ENCODE assay signal across 18 cellular contexts in genomic region chr22:48077699-48078098, GRCh38.
DNase-seq lines count a peak whose midpoint lies in the region; ATAC-seq and TF ChIP-seq lines count a peak whose summit lies in the region.
"Had no signal": no experiment of that assay in that cellular context is flagged by ENCODE, and none has a peak within 500 bp of the region (broad histone marks: within the 10 kb centered on the region; RNA-seq: fewer than 3 reads in every experiment).

No MANE protein-coding gene starts in this region.

- H3K36me3 Mint-ChIP-seq in nephron (ENCODE audit: low read depth): no peaks in the 10 kb centered on the region
- H3K36me3 Mint-ChIP-seq: CD8-positive, alpha-beta T cell had no signal

- peaks cover 33% of the 10 kb centered on the region for H3K4me1 Mint-ChIP-seq in nephron

- ATAC-seq in upper lobe of right lung (no peak), GM19452 (IDR thresholded peaks at IDR 0.05; ENCODE audit: unreplicated experiment) (no peak)
- ATAC-seq: CD8-positive, alpha-beta T cell; GM12878; GM23338 had no signal

- H3K36me3 ChIP-seq in DOHH2 (ENCODE audit: control insufficient read depth, low read length): no peaks in the 10 kb centered on the region
- H3K36me3 ChIP-seq in Karpas-422 (ENCODE audit: insufficient read depth, low read length): no peaks in the 10 kb centered on the region
- no peaks in the 10 kb centered on the region for H3K36me3 ChIP-seq in upper lobe of right lung

- H3F3A ChIP-seq in DOHH2 (ENCODE audit: control insufficient read depth, insufficient read depth): peaks cover 3% of the 10 kb centered on the region

- intact Hi-C loops in upper lobe of right lung (cut with DNase I): no loop called here

- H3K27me3 Mint-ChIP-seq in nephron (ENCODE audit: low read depth): peaks cover 62% of the 10 kb centered on the region

- H3K4me3 ChIP-seq in DOHH2 (ENCODE audit: low read length) (no peak overlapping the region), Karpas-422 (ENCODE audit: low read length) (no peak overlapping the region), upper lobe of right lung (no peak overlapping the region)
- H3K4me3 ChIP-seq: GM12878, GM23338 had no signal

- H3K4me1 ChIP-seq in DOHH2 (ENCODE audit: control insufficient read depth, low read length) (peaks cover 86% of the 10 kb centered on the region), Karpas-422 (ENCODE audit: low read length) (peaks cover 80% of the 10 kb centered on the region), upper lobe of right lung (no peaks in the 10 kb centered on the region)
- H3K4me1 ChIP-seq: Caco-2 had no signal

- H2AFZ ChIP-seq in Karpas-422 (ENCODE audit: low read length): no peak overlapping the region; the same call in 1 of the 2 replicates
- H2AFZ ChIP-seq: GM23338 had no signal

- H3K27ac ChIP-seq in DOHH2 (ENCODE audit: low read depth, low read length): no peak overlapping the region
- H3K27ac ChIP-seq in Karpas-422 (ENCODE audit: low read length): no peak overlapping the region
- H3K27ac ChIP-seq in upper lobe of right lung: no peak overlapping the region
- H3K27ac ChIP-seq: C4-2B had no signal

- H3K4me3 Mint-ChIP-seq in nephron: no peak overlapping the region
- H3K4me3 Mint-ChIP-seq: CD4-positive, CD25-positive, alpha-beta regulatory T cell; CD8-positive, alpha-beta T cell; GM23338 had no signal

- H3K9me3 ChIP-seq in DOHH2 (ENCODE audit: control insufficient read depth, insufficient read depth, low read length) (no peaks in the 10 kb centered on the region), Karpas-422 (ENCODE audit: low read length) (no peaks in the 10 kb centered on the region), upper lobe of right lung (no peaks in the 10 kb centered on the region)
- H3K9me3 ChIP-seq: Caco-2 had no signal

- no peaks in the 10 kb centered on the region for H3K9me3 Mint-ChIP-seq in nephron
- H3K9me3 Mint-ChIP-seq: CD8-positive, alpha-beta T cell had no signal

- peak overlapping the region; percentile 42 for H3K9ac ChIP-seq in Karpas-422 (ENCODE audit: low read length)

- TF ChIP-seq CTCF in DOHH2 (IDR thresholded peaks at IDR 0.05; ENCODE audit: low read depth, low read length, poor library complexity, severe bottlenecking): no peak
- no peak for TF ChIP-seq CTCF in nephron (IDR thresholded peaks at IDR 0.05; ENCODE audit: unreplicated experiment in 3 of 3)
- TF ChIP-seq CTCF in upper lobe of right lung (IDR thresholded peaks at IDR 0.05): no peak

- no peaks in the 10 kb centered on the region for H4K20me1 ChIP-seq in DOHH2 (ENCODE audit: control insufficient read depth, insufficient read depth, low read depth, low read length)
- H4K20me1 ChIP-seq in Karpas-422 (ENCODE audit: insufficient read depth, low read depth, low read length): no peaks in the 10 kb centered on the region

- H3K27me3 ChIP-seq in DOHH2 (ENCODE audit: control insufficient read depth, low read length) (no peaks in the 10 kb centered on the region), Karpas-422 (ENCODE audit: low read length) (no peaks in the 10 kb centered on the region), upper lobe of right lung (peaks cover under 1% of the 10 kb centered on the region)

- DNase-seq in Karpas-422 (no peak), upper lobe of right lung (peak; percentile 40), dedifferentiated amniotic fluid mesenchymal stem cell (ENCODE audit: extremely low spot score) (no peak), NCI-H748 (lab: John Stamatoyannopoulos, UW; ENCODE audit: unreplicated experiment) (no peak), NCI-H510A (lab: John Stamatoyannopoulos, UW) (no peak)
- DNase-seq: Caco-2; CD4-positive, CD25-positive, alpha-beta regulatory T cell; CD8-positive, alpha-beta T cell; DMS153; EL; GDM1; HCEC 1CT had no signal

- no peaks in the 10 kb centered on the region for H3K9me2 ChIP-seq in DOHH2 (replicated peaks; ENCODE audit: control insufficient read depth, low read length)
- H3K9me2 ChIP-seq in Karpas-422 (replicated peaks; ENCODE audit: insufficient read depth, low read length): no peaks in the 10 kb centered on the region

- H3K4me2 ChIP-seq in DOHH2 (ENCODE audit: low read length) (peak overlapping the region; percentile 26), Karpas-422 (ENCODE audit: low read depth, low read length, poor library complexity, severe bottlenecking) (peak overlapping the region; percentile 34)
- H3K4me2 ChIP-seq: GM23338 had no signal

- H3K27ac Mint-ChIP-seq in nephron: peak overlapping the region in 2 of 3 experiments; percentile 29 to 64
- H3K27ac Mint-ChIP-seq: CD4-positive, CD25-positive, alpha-beta regulatory T cell; CD8-positive, alpha-beta T cell; GM23338 had no signal

- H3K79me2 ChIP-seq in DOHH2 (ENCODE audit: control insufficient read depth, low read length): no peaks in the 10 kb centered on the region
- H3K79me2 ChIP-seq in Karpas-422 (ENCODE audit: low read length): no peaks in the 10 kb centered on the region
